ENCODE assay signal across 11 cellular contexts in the genomic region with DNA sequence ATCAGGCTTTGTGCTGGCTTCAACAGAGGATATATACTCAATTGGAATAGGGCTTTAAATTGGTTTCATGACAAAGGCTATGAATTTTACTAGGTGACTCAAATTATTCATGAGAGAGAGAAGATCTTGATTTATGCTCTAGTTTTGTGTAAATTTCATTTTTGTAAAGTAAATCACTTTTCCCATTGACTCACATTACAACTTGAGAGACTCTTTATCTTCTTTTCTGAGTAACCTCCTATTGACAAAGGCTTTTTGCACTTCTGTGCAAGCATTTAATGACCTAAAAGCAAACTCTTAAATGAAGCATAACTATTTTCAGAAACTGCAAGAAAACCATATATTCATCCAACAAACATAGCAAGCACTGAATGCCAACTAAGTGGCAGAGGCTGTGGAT.
"Had no signal": no experiment of that assay in that cellular context is flagged by ENCODE, and none has a peak within 500 bp of the region (broad histone marks: within the 10 kb centered on the region; RNA-seq: fewer than 3 reads in every experiment).

No MANE protein-coding gene starts in this region.

- H3K9ac ChIP-seq: GM23248 had no signal

- H3K9me3 ChIP-seq: HAP-1 had no signal

- H3K4me3 ChIP-seq: GM23248, GM23338, HAP-1 had no signal

- ATAC-seq: GM23338, HCT116 had no signal

- H3K36me3 ChIP-seq: HAP-1 had no signal

- H2AFZ ChIP-seq: GM23248, GM23338 had no signal

- H3K4me3 Mint-ChIP-seq: GM23338, H9, HFFc6 had no signal

- H3K27ac ChIP-seq: GM23248 had no signal

- FAIRE-seq: H1, H54 had no signal

- H3K27ac Mint-ChIP-seq: GM23338, HFFc6 had no signal

- DNase-seq: GM23248, GOT3, H7, H9, HCEC 1CT, HFFc6 had no signal

- H3K4me2 ChIP-seq: GM23338 had no signal
